ENCODE assay signal across 23 cellular contexts in genomic region chr12:63919758-63920157, GRCh38.
DNase-seq lines count a peak whose midpoint lies in the region; ATAC-seq and TF ChIP-seq lines count a peak whose summit lies in the region.
"Had no signal": no experiment of that assay in that cellular context is flagged by ENCODE, and none has a peak within 500 bp of the region (broad histone marks: within the 10 kb centered on the region; RNA-seq: fewer than 3 reads in every experiment).

No MANE protein-coding gene starts in this region.

- H3F3A ChIP-seq in GM23248 (ENCODE audit: insufficient read depth): peaks cover 88% of the 10 kb centered on the region

- no peak for TF ChIP-seq EP300 in suprapubic skin (IDR thresholded peaks at IDR 0.05)

- H3K27ac ChIP-seq in GM23248 (peak overlapping the region; percentile 96), RWPE2 (ENCODE audit: poor library complexity, severe bottlenecking) (peak overlapping the region; percentile 100), suprapubic skin (no peak overlapping the region)
- H3K27ac ChIP-seq: right lobe of liver, WERI-Rb-1 had no signal

- 97 to 100% methylated on average over 2 of the region's 2 CpGs for WGBS in GM23248 (ENCODE audit: low coverage in 1 of 2, low lambda C conversion rate in 2 of 2, missing lambda C conversion rate in 2 of 2), 2 experiments
- 94% methylated on average over 2 of the region's 2 CpGs for WGBS in suprapubic skin

- H3K4me1 ChIP-seq in GM23248 (ENCODE audit: insufficient read depth): peaks cover 82% of the 10 kb centered on the region
- peaks cover 71% of the 10 kb centered on the region for H3K4me1 ChIP-seq in RWPE2 (ENCODE audit: insufficient read depth, poor library complexity, severe bottlenecking)
- peaks cover 39% of the 10 kb centered on the region for H3K4me1 ChIP-seq in suprapubic skin

- no peak overlapping the region for H3K9ac ChIP-seq in GM23248

- TF ChIP-seq POLR2A in suprapubic skin (IDR thresholded peaks at IDR 0.05): no peak

- no peaks in the 10 kb centered on the region for H3K9me2 ChIP-seq in GM23248 (ENCODE audit: insufficient read depth)

- H3K4me2 ChIP-seq in GM23248 (ENCODE audit: unreplicated experiment): peak overlapping the region; percentile 6

- TF ChIP-seq CTCF in RWPE2 (IDR thresholded peaks at IDR 0.05; ENCODE audit: poor library complexity, severe bottlenecking) (no peak), suprapubic skin (IDR thresholded peaks at IDR 0.05) (no peak)

- in situ Hi-C loops in GM23248 (cut with MboI): no loop called here

- H3K4me3 ChIP-seq in GM23248 (no peak overlapping the region), RWPE2 (ENCODE audit: severe bottlenecking) (no peak overlapping the region), suprapubic skin (no peak overlapping the region)
- H3K4me3 ChIP-seq: lower lobe of right lung, right lobe of liver, tibial nerve had no signal

- peak; percentile 36 for DNase-seq in GM23248
- DNase-seq in RWPE2 (ENCODE audit: low spot score): no peak
- peak; percentile 4 for DNase-seq in fibroblast of gingiva (ENCODE audit: low read depth)
- DNase-seq in renal cortical epithelial cell (ENCODE audit: low read depth): peak; percentile 47
- DNase-seq in suprapubic skin (ENCODE audit: low spot score in 2 of 2): no peak
- no peak for DNase-seq in cardiac septum (ENCODE audit: low spot score)
- DNase-seq in activated effector memory CD4-positive, alpha-beta T cell treated with Interleukin-2 at 50 U/mL for 16 hours: no peak
- DNase-seq in activated CD4-positive, CD25-positive, alpha-beta regulatory T cell treated with anti-CD3 and anti-CD28 coated beads, Interleukin-2, amount 50 U/mL, for 72 hours: no peak
- DNase-seq: activated CD4-positive, alpha-beta T cell treated with anti-CD3 and anti-CD28 coated beads, Interleukin-2, amount 50 U/mL, for 1 hour; activated naive CD8-positive, alpha-beta T cell treated with anti-CD3 and anti-CD28 coated beads for 36 hours; CD4-positive, alpha-beta T cell; effector memory CD4-positive, alpha-beta T cell; lower lobe of right lung; NCI-H1048; NCI-H187 treated with DMSO at 0.1 percent for 48 hours; NCI-H526; posterior cingulate gyrus; right lobe of liver; T-helper 9 cell; WERI-Rb-1 had no signal

- peaks cover 83% of the 10 kb centered on the region for H3K79me2 ChIP-seq in GM23248 (ENCODE audit: insufficient read depth)

- H3K36me3 ChIP-seq in GM23248 (ENCODE audit: low read depth) (no peaks in the 10 kb centered on the region), RWPE2 (ENCODE audit: low read depth) (peaks cover 5% of the 10 kb centered on the region; the same call in 1 of the 2 replicates), suprapubic skin (no peaks in the 10 kb centered on the region)
- H3K36me3 ChIP-seq: lower lobe of right lung, right lobe of liver, tibial nerve, WERI-Rb-1 had no signal

- H3K9me3 ChIP-seq in GM23248 (ENCODE audit: low read depth): no peaks in the 10 kb centered on the region
- no peaks in the 10 kb centered on the region for H3K9me3 ChIP-seq in RWPE2 (ENCODE audit: severe bottlenecking)
- H3K9me3 ChIP-seq in suprapubic skin: no peaks in the 10 kb centered on the region
- H3K9me3 ChIP-seq: lower lobe of right lung, right lobe of liver, tibial nerve had no signal

- H4K20me1 ChIP-seq in GM23248 (ENCODE audit: insufficient read depth): no peaks in the 10 kb centered on the region

- ATAC-seq in RWPE2 (ENCODE audit: low read depth): no peak
- ATAC-seq: esophagus mucosa, lower lobe of right lung, right lobe of liver, Right ventricle myocardium inferior had no signal

- no peak overlapping the region for H2AFZ ChIP-seq in GM23248

- intact Hi-C loops in cardiac septum (cut with DNase I): no loop called here

- H3K27me3 ChIP-seq in GM23248 (replicated peaks; ENCODE audit: insufficient read depth) (no peaks in the 10 kb centered on the region), RWPE2 (ENCODE audit: insufficient read depth, poor library complexity, severe bottlenecking) (no peaks in the 10 kb centered on the region), suprapubic skin (no peaks in the 10 kb centered on the region)
- H3K27me3 ChIP-seq: right lobe of liver, tibial nerve had no signal

Comparison
In these comparisons a context has a peak if more than half of its experiments do, and no peak if none do; other contexts are left out.
1. DNase-seq: peak in GM23248 (single experiment), fibroblast of gingiva (single experiment) and renal cortical epithelial cell (single experiment); none in RWPE2 (single experiment), suprapubic skin (0 of 2), cardiac septum (single experiment), activated effector memory CD4-positive, alpha-beta T cell treated with Interleukin-2 at 50 U/mL for 16 hours (single experiment) and activated CD4-positive, CD25-positive, alpha-beta regulatory T cell treated with anti-CD3 and anti-CD28 coated beads, Interleukin-2, amount 50 U/mL, for 72 hours (single experiment).